In the genomic region with DNA sequence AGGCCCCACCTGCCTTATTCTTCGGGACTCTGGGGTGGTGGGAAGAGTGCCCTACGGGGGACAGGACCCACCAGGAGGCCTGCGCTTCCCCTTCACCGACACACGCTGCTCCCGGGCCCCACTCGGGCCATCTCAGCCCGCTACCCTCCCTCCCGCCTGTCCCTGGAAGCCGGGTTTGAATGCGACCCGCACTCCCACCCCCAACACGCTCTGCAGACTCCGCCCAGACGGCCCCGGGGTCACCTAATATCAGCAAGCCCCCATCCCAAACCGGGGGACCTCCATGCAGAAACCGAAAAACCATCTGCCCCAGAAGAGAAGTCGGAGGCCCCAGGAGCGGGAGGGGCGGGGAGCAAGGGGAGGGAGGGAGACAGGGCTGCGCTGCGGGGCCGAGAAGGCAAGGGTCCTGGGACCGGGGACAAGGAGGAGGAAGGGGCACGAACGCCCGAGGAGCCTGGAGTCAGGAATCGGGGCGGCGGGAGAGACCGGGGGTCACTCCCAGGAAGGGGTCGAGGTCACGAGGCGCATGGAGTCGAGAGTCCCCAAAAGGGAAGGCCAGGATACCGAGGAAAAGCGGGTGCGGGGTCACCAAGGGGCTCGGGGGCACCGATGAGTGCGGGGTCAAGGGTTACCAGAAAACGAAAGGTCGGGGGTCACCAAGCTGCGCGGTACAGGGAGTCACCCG, we compare ENCODE assay signal across 8 cellular contexts. TPM values are rescaled to one million over a fixed set of nuclear protein-coding genes. Genes with fewer than 3 reads are reported as not detected.
DNase-seq lines count a peak whose midpoint lies in the region; ATAC-seq, FAIRE-seq and TF ChIP-seq lines count a peak whose summit lies in the region.

No MANE protein-coding gene starts in this region.

- H3K27me3 ChIP-seq in duodenal mucosa (ENCODE audit: control insufficient read depth in 1 of 2, insufficient read depth in 2 of 2, low read length in 2 of 2) (no peaks in the 10 kb centered on the region), mucosa of rectum (ENCODE audit: control insufficient read depth in 2 of 2, insufficient read depth in 2 of 2, low read length in 2 of 2) (no peaks in the 10 kb centered on the region)

- ATAC-seq in HG03439 (IDR thresholded peaks at IDR 0.05; ENCODE audit: unreplicated experiment) = no peak

- H3K9me3 ChIP-seq in duodenal mucosa (ENCODE audit: control insufficient read depth in 1 of 2, low read length in 2 of 2) (no peaks in the 10 kb centered on the region), mucosa of rectum (ENCODE audit: control insufficient read depth in 2 of 2, low read length in 2 of 2) (no peaks in the 10 kb centered on the region)

- FAIRE-seq in GM12892 (lab: Jason Lieb, UNC) = peak; percentile 33

- peak overlapping the region; percentile 85 for H3K27ac ChIP-seq in duodenal mucosa (ENCODE audit: low read depth, low read length)
- peak overlapping the region; percentile 85 to 86 for H3K27ac ChIP-seq in mucosa of rectum (ENCODE audit: low read depth in 2 of 2, low read length in 2 of 2)

- DNase-seq in GM12892 (ENCODE audit: insufficient read length) = peak; percentile 50
- DNase-seq in RPMI8226 = peak; percentile 41
- no peak for DNase-seq in hypothalamus (lab: John Stamatoyannopoulos, UW)
- DNase-seq in GM19240 (ENCODE audit: insufficient read length, low spot score) = no peak
- no peak for DNase-seq in stimulated activated CD4-positive, alpha-beta T cell treated with anti-CD3 and anti-CD28 coated beads, Interleukin-1b, Interleukin-23, amount 100 ng/mL, for 48 hours

- H3K9ac ChIP-seq in duodenal mucosa (ENCODE audit: low read depth in 1 of 2, low read length in 2 of 2) (peak overlapping the region; percentile 81 to 83), mucosa of rectum (ENCODE audit: low read depth in 1 of 2, low read length in 2 of 2) (peak overlapping the region; percentile 74 to 80)

- H3K4me1 ChIP-seq in duodenal mucosa (ENCODE audit: control insufficient read depth in 1 of 2, insufficient read depth in 2 of 2, low read length in 2 of 2) (peaks cover 16 to 33% of the 10 kb centered on the region in 2 donors), mucosa of rectum (ENCODE audit: control insufficient read depth in 2 of 2, insufficient read depth in 2 of 2, low read length in 2 of 2) (peaks cover 13 to 21% of the 10 kb centered on the region in 2 donors)

- no peak for TF ChIP-seq POLR2A in GM12892 (IDR thresholded peaks at IDR 0.05; ENCODE audit: low read depth, low read length)

- H3K4me3 ChIP-seq in duodenal mucosa (ENCODE audit: low read depth in 1 of 2, low read length in 2 of 2) = peak overlapping the region; percentile 80 to 85
- peak overlapping the region; percentile 76 to 84 for H3K4me3 ChIP-seq in mucosa of rectum (ENCODE audit: low read length in 2 of 2)

- H3K36me3 ChIP-seq in duodenal mucosa (ENCODE audit: control insufficient read depth in 1 of 2, insufficient read depth in 2 of 2, low read length in 2 of 2) (peaks cover 5 to 20% of the 10 kb centered on the region in 2 donors), mucosa of rectum (ENCODE audit: control insufficient read depth in 2 of 2, insufficient read depth in 2 of 2, low read length in 2 of 2) (peaks cover 3 to 9% of the 10 kb centered on the region in 2 donors)

RNA-seq across cellular contexts. Expression of a gene that starts 0.8 kb away (rescaled TPM):
- 6.4 TPM for polyA plus RNA-seq in GM12892 (2012; ENCODE audit: missing spikeins)

RNA-seq across cellular contexts. Expression of a gene that starts 32.3 kb away (rescaled TPM):
- polyA plus RNA-seq in GM12892 (2012; ENCODE audit: missing spikeins) = 13.8 TPM

Comparison
In these comparisons a context has a peak if more than half of its experiments do, and no peak if none do; other contexts are left out.
1. DNase-seq: peak in GM12892 (single experiment) and RPMI8226 (single experiment); none in hypothalamus (0 of 51), GM19240 (single experiment) and stimulated activated CD4-positive, alpha-beta T cell treated with anti-CD3 and anti-CD28 coated beads, Interleukin-1b, Interleukin-23, amount 100 ng/mL, for 48 hours (single experiment).